ENCODE assay signal across 8 cellular contexts in genomic region chr7:23470290-23471089, GRCh38. TPM values are rescaled to one million over a fixed set of nuclear protein-coding genes. Genes with fewer than 3 reads are reported as not detected.
DNase-seq lines count a peak whose midpoint lies in the region; ATAC-seq lines count a peak whose summit lies in the region.

IGF2BP3 (minus strand) TSS chr7:23470491; CDS start chr7:23470110, 381 bp downstream.

- peak within 1 kb of the TSS; percentile 85 for H3K27ac Mint-ChIP-seq in stimulated activated naive B cell treated with anti-CD40 and anti-IgM and Interleukin-4, amounts not matched to agents 10 μg/mL and 1 μg/mL and 100 μg/mL, for 72 hours

- no peaks in the 10 kb centered on the region for H3K9me3 Mint-ChIP-seq in stimulated activated naive B cell treated with anti-CD40 and anti-IgM and Interleukin-4, amounts not matched to agents 10 μg/mL and 1 μg/mL and 100 μg/mL, for 72 hours

- H3K36me3 Mint-ChIP-seq in stimulated activated naive B cell treated with anti-CD40 and anti-IgM and Interleukin-4, amounts not matched to agents 10 μg/mL and 1 μg/mL and 100 μg/mL, for 72 hours = peaks cover 0 to 2% of the 10 kb centered on the region in 2 donors

- peaks cover 52 to 63% of the 10 kb centered on the region in 2 donors for H3K27me3 Mint-ChIP-seq in stimulated activated naive B cell treated with anti-CD40 and anti-IgM and Interleukin-4, amounts not matched to agents 10 μg/mL and 1 μg/mL and 100 μg/mL, for 72 hours

- H3K4me1 Mint-ChIP-seq in stimulated activated naive B cell treated with anti-CD40 and anti-IgM and Interleukin-4, amounts not matched to agents 10 μg/mL and 1 μg/mL and 100 μg/mL, for 72 hours = peaks cover 30 to 47% of the 10 kb centered on the region in 2 donors

- no peaks in the 10 kb centered on the region for H3K9me3 ChIP-seq in NT2/D1 (ENCODE audit: insufficient read depth, low read length)
- no peaks in the 10 kb centered on the region for H3K9me3 ChIP-seq in iPS-20b (ENCODE audit: insufficient read depth, low read depth, low read length)

- H3K36me3 ChIP-seq in NT2/D1 (ENCODE audit: insufficient read depth, insufficient read length, low read length) (no peaks in the 10 kb centered on the region), iPS-20b (ENCODE audit: insufficient read depth, low read depth, low read length) (peaks cover 11% of the 10 kb centered on the region; the same call in 1 of the 2 replicates)

- H3K27me3 ChIP-seq in NT2/D1 (ENCODE audit: insufficient read depth, insufficient read length) (no peaks in the 10 kb centered on the region), iPS-20b (ENCODE audit: insufficient read depth, low read length) (no peaks in the 10 kb centered on the region)

- peak within 1 kb of the TSS; percentile 85 for H3K27ac ChIP-seq in iPS-20b (ENCODE audit: low read length)

- H3K9ac ChIP-seq in NT2/D1 (ENCODE audit: insufficient read length, low read depth) (peak within 1 kb of the TSS; percentile 100), iPS-20b (ENCODE audit: low read depth, low read length) (peak within 1 kb of the TSS; percentile 95)

- no peak for ATAC-seq in stimulated activated naive B cell treated with anti-CD40 and anti-IgM and Interleukin-4, amounts not matched to agents 10 μg/mL and 1 μg/mL and 100 μg/mL, for 72 hours (replicated peaks)
- ATAC-seq in HG02678 (IDR thresholded peaks at IDR 0.05; ENCODE audit: unreplicated experiment) (no peak), HG02798 (IDR thresholded peaks at IDR 0.05; ENCODE audit: poor library complexity, unreplicated experiment) (no peak)

- H3K4me3 Mint-ChIP-seq in stimulated activated naive B cell treated with anti-CD40 and anti-IgM and Interleukin-4, amounts not matched to agents 10 μg/mL and 1 μg/mL and 100 μg/mL, for 72 hours = peak within 1 kb of the TSS; percentile 82 to 87

- H3K4me1 ChIP-seq in NT2/D1 (ENCODE audit: insufficient read depth, insufficient read length) (peaks cover 2% of the 10 kb centered on the region), iPS-20b (ENCODE audit: insufficient read depth, low read length) (peaks cover 7% of the 10 kb centered on the region; the same call in 1 of the 2 replicates)

- peak within 1 kb of the TSS; percentile 97 for H3K4me3 ChIP-seq in NT2/D1 (ENCODE audit: insufficient read length, low read depth)
- peak within 1 kb of the TSS; percentile 81 for H3K4me3 ChIP-seq in iPS-20b (ENCODE audit: low read length)

- DNase-seq in GM04504 (ENCODE audit: low read depth) = peak; percentile 85
- peak; percentile 99 for DNase-seq in HT1080 (ENCODE audit: low read depth)
- DNase-seq in NT2/D1 (ENCODE audit: low read depth, low spot score) = peak; percentile 98
- peak; percentile 97 for DNase-seq in amniotic epithelial cell (ENCODE audit: low read depth)
- DNase-seq in stimulated activated naive B cell treated with anti-CD40 and anti-IgM and Interleukin-4, amounts not matched to agents 10 μg/mL and 1 μg/mL and 100 μg/mL, for 72 hours = no peak

RNA-seq across cellular contexts. Expression of gene IGF2BP3, which starts in this region (rescaled TPM):
- total RNA-seq in HT1080 (2014; rRNA removed; shearing (Covaris generic)) = 39.5 and 44.1 TPM in 2 replicates
- polyA plus RNA-seq in HT1080 (2015; cell fraction: cytosol; rRNA removed) = 49.7 and 76.8 TPM in 2 replicates
- polyA plus RNA-seq in HT1080 (2015; cell fraction: nucleus; rRNA removed) = 92.4 and 104 TPM in 2 replicates
